Comparison of ENCODE assay signal across 9 cellular contexts in genomic region chr5:43773032-43773830, GRCh38.
A peak's percentile ranks its signal among the peaks of the same experiment; 100 is the strongest.
DNase-seq lines count a peak whose midpoint lies in the region; ATAC-seq and TF ChIP-seq lines count a peak whose summit lies in the region.
"Had no signal": no experiment of that assay in that cellular context is flagged by ENCODE, and none has a peak within 500 bp of the region (broad histone marks: within the 10 kb centered on the region; RNA-seq: fewer than 3 reads in every experiment).

No MANE protein-coding gene starts in this region.

- no peak for DNase-seq in activated T-cell treated with anti-CD3 and anti-CD28 coated beads, Interleukin-2, amount 50 U/mL, for 72 hours
- DNase-seq in activated T-cell treated with anti-CD3 and anti-CD28 coated beads for 4 hours (no peak), OCI-LY7 (ENCODE audit: low spot score) (peak; percentile 1), fibroblast of lung (ENCODE audit: low read depth in 2 of 2) (peak; percentile 64 to 82), type B pancreatic cell (ENCODE audit: extremely low spot score, unreplicated experiment) (no peak), nucleus accumbens (lab: John Stamatoyannopoulos, UW) (no peak), GM10266 (ENCODE audit: extremely low spot score) (no peak)
- DNase-seq: right lobe of liver had no signal

- H3K27ac Mint-ChIP-seq in activated T-cell treated with anti-CD3 and anti-CD28 coated beads, Interleukin-2, amount 50 U/mL, for 72 hours: peak overlapping the region; percentile 98
- peak overlapping the region; percentile 87 for H3K27ac Mint-ChIP-seq in type B pancreatic cell

- no peaks in the 10 kb centered on the region for H3K36me3 ChIP-seq in OCI-LY7 (ENCODE audit: insufficient read depth, low read length)
- H3K36me3 ChIP-seq in fibroblast of lung (ENCODE audit: control insufficient read depth, insufficient read depth, low read length): no peaks in the 10 kb centered on the region
- H3K36me3 ChIP-seq: right lobe of liver had no signal

- H3K4me3 ChIP-seq in OCI-LY7 (ENCODE audit: low read depth, low read length, poor library complexity, severe bottlenecking) (no peak overlapping the region), fibroblast of lung (replicated peaks in 1 of 4; ENCODE audit: control extremely low read depth in 1 of 4, insufficient read depth in 1 of 4, low read depth in 3 of 4, low read length in 4 of 4) (no peak overlapping the region)
- H3K4me3 ChIP-seq: right lobe of liver had no signal

- H3K79me2 ChIP-seq in OCI-LY7 (ENCODE audit: insufficient read depth, low read depth, low read length): no peaks in the 10 kb centered on the region
- no peaks in the 10 kb centered on the region for H3K79me2 ChIP-seq in fibroblast of lung (ENCODE audit: control insufficient read depth, insufficient read depth, low read length)

- no peaks in the 10 kb centered on the region for H3K27me3 ChIP-seq in fibroblast of lung (ENCODE audit: control insufficient read depth, insufficient read depth, low read length)
- H3K27me3 ChIP-seq: right lobe of liver had no signal

- no TSS peak for BruUV-seq in OCI-LY7 (replicated peaks; lab: Mats Ljungman, UMichigan)

- CTCF ChIA-PET in OCI-LY7 (lab: Charles Lee; ENCODE audit: unreplicated experiment): no interaction called here

- POLR2A ChIA-PET in OCI-LY7 (lab: Charles Lee): interaction anchor here (0.5 kb wide), 1 partner anchor 51 kb away, joined by 3 read pairs; no protein-coding TSS in a partner anchor

- peaks cover 0 to 4% of the 10 kb centered on the region in 2 donors for H3K9me3 Mint-ChIP-seq in activated T-cell treated with anti-CD3 and anti-CD28 coated beads, Interleukin-2, amount 50 U/mL, for 72 hours
- H3K9me3 Mint-ChIP-seq in type B pancreatic cell: no peaks in the 10 kb centered on the region

- H3K36me3 Mint-ChIP-seq in activated T-cell treated with anti-CD3 and anti-CD28 coated beads, Interleukin-2, amount 50 U/mL, for 72 hours (ENCODE audit: insufficient read depth in 2 of 2): peaks cover 0 to 8% of the 10 kb centered on the region in 2 donors
- H3K36me3 Mint-ChIP-seq in type B pancreatic cell: no peaks in the 10 kb centered on the region

- peaks cover 33% of the 10 kb centered on the region for H3K27me3 Mint-ChIP-seq in activated T-cell treated with anti-CD3 and anti-CD28 coated beads, Interleukin-2, amount 50 U/mL, for 72 hours (ENCODE audit: low read depth)
- no peaks in the 10 kb centered on the region for H3K27me3 Mint-ChIP-seq in type B pancreatic cell

- no peak overlapping the region for H3K9ac ChIP-seq in fibroblast of lung (ENCODE audit: insufficient read depth, low read length)

- H3K4me1 Mint-ChIP-seq in activated T-cell treated with anti-CD3 and anti-CD28 coated beads, Interleukin-2, amount 50 U/mL, for 72 hours (ENCODE audit: low read depth): peaks cover 34% of the 10 kb centered on the region
- no peaks in the 10 kb centered on the region for H3K4me1 Mint-ChIP-seq in type B pancreatic cell (ENCODE audit: unreplicated experiment)

- H3K9me3 ChIP-seq in OCI-LY7 (ENCODE audit: low read length): no peaks in the 10 kb centered on the region
- no peaks in the 10 kb centered on the region for H3K9me3 ChIP-seq in fibroblast of lung (ENCODE audit: control insufficient read depth, insufficient read depth, low read depth, low read length)
- H3K9me3 ChIP-seq: right lobe of liver had no signal

- no peaks in the 10 kb centered on the region for H3K9me2 ChIP-seq in OCI-LY7 (ENCODE audit: insufficient read depth, low read length)

- H4K20me1 ChIP-seq in OCI-LY7 (ENCODE audit: insufficient read depth, low read length): no peaks in the 10 kb centered on the region
- no peaks in the 10 kb centered on the region for H4K20me1 ChIP-seq in fibroblast of lung (ENCODE audit: control insufficient read depth, extremely low read depth, insufficient read depth, low read length)

- intact Hi-C loops in OCI-LY7 (cut with micrococcal nuclease; ENCODE audit: unreplicated experiment): no loop called here

- H3K4me2 ChIP-seq in OCI-LY7 (ENCODE audit: low read length) (no peak overlapping the region), fibroblast of lung (ENCODE audit: extremely low read depth, insufficient read depth, low read length) (peak overlapping the region; percentile 11)

- H3K4me3 Mint-ChIP-seq in activated T-cell treated with anti-CD3 and anti-CD28 coated beads, Interleukin-2, amount 50 U/mL, for 72 hours: peak overlapping the region; percentile 46 to 76
- H3K4me3 Mint-ChIP-seq in type B pancreatic cell: peak overlapping the region; percentile 8

- ATAC-seq in activated T-cell treated with anti-CD3 and anti-CD28 coated beads, Interleukin-2, amount 50 U/mL, for 72 hours (replicated peaks in 1 of 2): peak; percentile 12 to 26
- no peak for ATAC-seq in GM21825 (IDR thresholded peaks at IDR 0.05; ENCODE audit: unreplicated experiment)

- no peak overlapping the region for H2AFZ ChIP-seq in OCI-LY7 (ENCODE audit: low read length)
- no peak overlapping the region for H2AFZ ChIP-seq in fibroblast of lung (ENCODE audit: low read length)

- H3K4me1 ChIP-seq in OCI-LY7 (ENCODE audit: insufficient read depth, low read length, poor library complexity, severe bottlenecking): no peaks in the 10 kb centered on the region
- H3K4me1 ChIP-seq in fibroblast of lung (ENCODE audit: control insufficient read depth, extremely low read depth, insufficient read depth, low read length): peaks cover 3% of the 10 kb centered on the region
- H3K4me1 ChIP-seq: right lobe of liver had no signal

- TF ChIP-seq CTCF in OCI-LY7 (conservative IDR thresholded peaks at IDR 0.05; ENCODE audit: low read length): no peak
- no peak for TF ChIP-seq CTCF in fibroblast of lung (conservative IDR thresholded peaks at IDR 0.05 in 1 of 2, IDR thresholded peaks at IDR 0.05 in 1 of 2; ENCODE audit: low read depth in 1 of 2, low read length in 2 of 2)
- TF ChIP-seq CTCF in type B pancreatic cell (conservative IDR thresholded peaks at IDR 0.05): no peak
- TF ChIP-seq CTCF in GM10266 (IDR thresholded peaks at IDR 0.05; ENCODE audit: control insufficient read depth, insufficient read depth, low read depth, missing control alignments): no peak

- H3K27ac ChIP-seq in OCI-LY7 (ENCODE audit: low read depth, low read length, poor library complexity, severe bottlenecking) (no peak overlapping the region), fibroblast of lung (ENCODE audit: insufficient read depth, low read length) (peak overlapping the region; percentile 40)
- H3K27ac ChIP-seq: right lobe of liver had no signal

Comparison
In these comparisons a context has a peak if more than half of its experiments do, and no peak if none do; other contexts are left out.
1. DNase-seq: peak in OCI-LY7 (single experiment) and fibroblast of lung (2 of 2); none in activated T-cell treated with anti-CD3 and anti-CD28 coated beads, Interleukin-2, amount 50 U/mL, for 72 hours (0 of 2), activated T-cell treated with anti-CD3 and anti-CD28 coated beads for 4 hours (single experiment), type B pancreatic cell (single experiment), nucleus accumbens (0 of 56) and GM10266 (single experiment).